ENCODE assay signal across 15 cellular contexts in the genomic region with DNA sequence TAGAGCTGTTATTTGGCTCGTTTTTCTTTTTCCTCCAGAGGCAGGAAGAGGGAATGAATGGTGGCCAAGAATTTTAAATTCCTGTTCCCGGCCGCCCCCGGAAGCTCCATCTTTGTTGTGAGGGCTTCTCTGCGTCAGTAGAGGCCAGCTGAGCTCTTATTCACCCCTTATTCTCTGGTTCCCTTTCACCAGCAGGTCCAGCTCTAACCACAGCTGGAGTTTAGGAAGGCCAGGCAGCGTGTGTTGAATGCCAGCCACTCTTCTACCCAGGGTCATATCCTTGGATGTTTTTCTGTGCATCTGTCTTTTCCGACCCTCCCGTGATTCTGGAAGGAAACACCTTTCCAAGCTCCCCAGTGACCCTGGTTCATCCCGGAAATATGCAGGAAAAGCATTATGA.
DNase-seq lines count a peak whose midpoint lies in the region; ATAC-seq and TF ChIP-seq lines count a peak whose summit lies in the region.
"Had no signal": no experiment of that assay in that cellular context is flagged by ENCODE, and none has a peak within 500 bp of the region (broad histone marks: within the 10 kb centered on the region; RNA-seq: fewer than 3 reads in every experiment).

No MANE protein-coding gene starts in this region.

- H3K27me3 Mint-ChIP-seq in immature natural killer cell (ENCODE audit: low read depth in 3 of 3) = no peaks in the 10 kb centered on the region
- no peaks in the 10 kb centered on the region for H3K27me3 Mint-ChIP-seq in activated T-helper 17 cell treated with anti-CD3 and anti-CD28 coated beads, Interleukin-2, amount 50 U/mL, for 72 hours
- H3K27me3 Mint-ChIP-seq: activated T-cell treated with anti-CD3 and anti-CD28 coated beads, Interleukin-2, amount 50 U/mL, for 24 hours; stimulated activated naive CD8-positive, alpha-beta T cell treated with anti-CD3 and anti-CD28 coated beads, Interleukin-15, Interleukin-2, amounts not matched to agents 100 ng/mL and 50 ng/mL, for 24 hours had no signal

- no peak overlapping the region for H3K4me3 Mint-ChIP-seq in immature natural killer cell
- H3K4me3 Mint-ChIP-seq in activated T-helper 17 cell treated with anti-CD3 and anti-CD28 coated beads, Interleukin-2, amount 50 U/mL, for 72 hours = no peak overlapping the region
- H3K4me3 Mint-ChIP-seq: activated T-cell treated with anti-CD3 and anti-CD28 coated beads, Interleukin-2, amount 50 U/mL, for 24 hours; stimulated activated naive CD8-positive, alpha-beta T cell treated with anti-CD3 and anti-CD28 coated beads, Interleukin-15, Interleukin-2, amounts not matched to agents 100 ng/mL and 50 ng/mL, for 24 hours had no signal

- TF ChIP-seq CTCF in coronary artery (IDR thresholded peaks at IDR 0.05) = no peak

- H3K9me3 Mint-ChIP-seq in immature natural killer cell = no peaks in the 10 kb centered on the region
- no peaks in the 10 kb centered on the region for H3K9me3 Mint-ChIP-seq in activated T-helper 17 cell treated with anti-CD3 and anti-CD28 coated beads, Interleukin-2, amount 50 U/mL, for 72 hours
- H3K9me3 Mint-ChIP-seq: activated T-cell treated with anti-CD3 and anti-CD28 coated beads, Interleukin-2, amount 50 U/mL, for 24 hours; stimulated activated naive CD8-positive, alpha-beta T cell treated with anti-CD3 and anti-CD28 coated beads, Interleukin-15, Interleukin-2, amounts not matched to agents 100 ng/mL and 50 ng/mL, for 24 hours had no signal

- intact Hi-C loops in posterior vena cava (cut with DNase I) = no loop called here

- no peaks in the 10 kb centered on the region for H3K36me3 Mint-ChIP-seq in immature natural killer cell
- no peaks in the 10 kb centered on the region for H3K36me3 Mint-ChIP-seq in activated T-helper 17 cell treated with anti-CD3 and anti-CD28 coated beads, Interleukin-2, amount 50 U/mL, for 72 hours (ENCODE audit: low read depth)

- DNase-seq in AG20443 (ENCODE audit: low spot score) (peak; percentile 55), coronary artery (ENCODE audit: low spot score) (no peak), left kidney (ENCODE audit: low read depth, low spot score) (peak; percentile 31), posterior vena cava (ENCODE audit: low spot score) (peak; percentile 83), immature natural killer cell (no peak), superior temporal gyrus (ENCODE audit: extremely low spot score) (no peak), SW480 (ENCODE audit: low spot score) (no peak)
- DNase-seq: activated CD4-positive, alpha-beta T cell treated with anti-CD3 and anti-CD28 coated beads for 4 hours; activated T-cell treated with anti-CD3 and anti-CD28 coated beads, Interleukin-2, amount 50 U/mL, for 24 hours; amniotic stem cell; dermis blood vessel endothelial cell; HCEC 1CT; NCI-H1930 had no signal

- no peak overlapping the region for H3K27ac Mint-ChIP-seq in immature natural killer cell
- H3K27ac Mint-ChIP-seq in activated T-helper 17 cell treated with anti-CD3 and anti-CD28 coated beads, Interleukin-2, amount 50 U/mL, for 72 hours = no peak overlapping the region
- H3K27ac Mint-ChIP-seq: activated T-cell treated with anti-CD3 and anti-CD28 coated beads, Interleukin-2, amount 50 U/mL, for 24 hours; stimulated activated naive CD8-positive, alpha-beta T cell treated with anti-CD3 and anti-CD28 coated beads, Interleukin-15, Interleukin-2, amounts not matched to agents 100 ng/mL and 50 ng/mL, for 24 hours had no signal

- no peaks in the 10 kb centered on the region for H3K4me1 Mint-ChIP-seq in immature natural killer cell
- H3K4me1 Mint-ChIP-seq in activated T-helper 17 cell treated with anti-CD3 and anti-CD28 coated beads, Interleukin-2, amount 50 U/mL, for 72 hours = no peaks in the 10 kb centered on the region

- peak overlapping the region; percentile 28 to 69 for H3K27ac ChIP-seq in coronary artery

- H3K4me3 ChIP-seq in coronary artery = no peak overlapping the region

- ATAC-seq in activated T-helper 17 cell treated with anti-CD3 and anti-CD28 coated beads, Interleukin-2, amount 50 U/mL, for 72 hours (replicated peaks) = no peak

Comparison
In these comparisons a context has a peak if more than half of its experiments do, and no peak if none do; other contexts are left out.
1. DNase-seq: peak in AG20443 (single experiment), left kidney (single experiment) and posterior vena cava (single experiment); none in coronary artery (single experiment), immature natural killer cell (0 of 3), superior temporal gyrus (single experiment) and SW480 (single experiment).